Comparison of ENCODE assay signal across 13 cellular contexts in the genomic region with DNA sequence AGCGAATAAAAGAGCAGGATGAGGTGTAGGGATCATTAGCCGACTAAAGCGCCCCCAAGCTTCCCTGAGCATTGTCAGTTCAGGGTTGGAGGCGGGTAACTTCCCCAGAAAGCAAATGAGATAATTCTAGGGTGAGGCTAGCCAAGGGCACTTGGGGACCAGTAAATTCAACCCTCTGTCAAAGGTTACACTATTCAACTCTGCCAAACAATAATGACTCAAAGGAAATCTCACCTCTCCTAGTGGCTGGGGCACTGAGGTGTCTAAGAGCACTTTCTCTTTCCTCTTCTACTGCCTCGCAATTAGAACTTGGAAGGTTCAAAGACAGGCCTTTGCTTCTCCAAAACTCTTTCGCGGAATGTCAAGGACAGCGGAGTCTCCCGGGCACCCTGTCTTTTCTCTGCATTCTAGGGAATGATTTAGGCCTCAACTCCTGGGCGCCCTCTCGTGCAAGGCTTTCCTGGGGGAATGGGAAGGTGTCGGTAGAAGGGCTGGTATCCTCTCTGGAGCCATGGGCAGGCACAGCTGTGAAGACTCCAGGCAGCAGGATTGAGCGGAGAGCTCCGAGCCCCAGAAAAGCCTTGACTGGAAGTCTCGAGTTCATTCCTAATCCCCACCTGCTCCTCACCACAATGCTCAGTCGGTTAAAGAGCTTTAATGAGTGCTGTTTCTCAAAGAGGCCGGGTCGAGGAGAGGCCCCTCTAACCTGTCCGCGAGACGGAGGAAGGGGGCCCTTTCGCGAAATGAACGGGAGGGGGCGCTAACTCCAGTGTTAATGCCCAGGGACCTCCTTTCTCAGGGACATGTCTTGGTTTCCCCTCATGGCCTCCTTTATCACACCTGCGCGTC. TPM values are rescaled to one million over a fixed set of nuclear protein-coding genes. Genes with fewer than 3 reads are reported as not detected.
DNase-seq lines count a peak whose midpoint lies in the region; ATAC-seq, FAIRE-seq and TF ChIP-seq lines count a peak whose summit lies in the region.
"Had no signal": no experiment of that assay in that cellular context is flagged by ENCODE, and none has a peak within 500 bp of the region (broad histone marks: within the 10 kb centered on the region; RNA-seq: fewer than 3 reads in every experiment).

No MANE protein-coding gene starts in this region.

- TF ChIP-seq RAD21 in GM12878 (IDR thresholded peaks at IDR 0.05; ENCODE audit: insufficient read depth, low read depth, low read length) = peak; percentile 33; the same call in 1 of the 2 replicates

- no peak for DNase-seq in AG09309 (ENCODE audit: low read depth)
- no peak for DNase-seq in GM12878 (ENCODE audit: low read depth, low spot score)
- DNase-seq in amniotic stem cell (lab: John Stamatoyannopoulos, UW) = no peak
- DNase-seq in T-cell = no peak
- DNase-seq: kidney, NCI-H2171 treated with DMSO at 0.1 percent for 48 hours, trophoblast cell had no signal

- RAD21 ChIA-PET in GM12878 (lab: Charles Lee; ENCODE audit: unreplicated experiment) = interaction anchor here (1.1 to 2.2 kb wide), 4 partner anchors 234 to 693 kb away, joined by 3 to 20 read pairs (median 4); no protein-coding TSS in a partner anchor

- no TSS peak for BruUV-seq in GM12878 (replicated peaks; lab: Mats Ljungman, UMichigan)

- peaks cover 0 to 4% (median 0%) of the 10 kb centered on the region in 3 donors for H3K4me1 Mint-ChIP-seq in T-cell

- TF ChIP-seq EP300 in GM12878 (IDR thresholded peaks at IDR 0.05; ENCODE audit: borderline replicate concordance in 1 of 2, control insufficient read depth in 1 of 2, low read depth in 2 of 2, low read length in 2 of 2) = no peak

- TF ChIP-seq POLR2A in GM12878 (IDR thresholded peaks at IDR 0.05; ENCODE audit: low read depth, low read length) = no peak

- H3K4me3 Mint-ChIP-seq in T-cell = no peak overlapping the region
- H3K4me3 Mint-ChIP-seq: dendritic cell treated with granulocyte-macrophage colony-stimulating factor and Interleukin-4, amounts not matched to agents 40 ng/mL and 50 ng/mL, for 4 days had no signal

- in situ Hi-C loops in GM12878 (cut with MboI) = no loop called here

- H3K36me3 Mint-ChIP-seq in T-cell = no peaks in the 10 kb centered on the region

- no peak for FAIRE-seq in GM12878 (lab: Jason Lieb, UNC)
- FAIRE-seq: kidney had no signal

- POLR2A ChIA-PET in GM12878 (lab: Charles Lee) = no interaction called here
- POLR2A ChIA-PET in T-cell (lab: Charles Lee) = no interaction called here

- H3K36me3 ChIP-seq in GM12878 (ENCODE audit: control insufficient read depth in 2 of 2, insufficient read depth in 2 of 2, low read length in 1 of 2) = no peaks in the 10 kb centered on the region

- WGBS in GM12878 (ENCODE audit: insufficient coverage, insufficient replicate concordance, low lambda C conversion rate, missing lambda C conversion rate) = 25% methylated on average over 27 of the region's 27 CpGs

- H3K27me3 ChIP-seq in GM12878 (replicated peaks in 1 of 2; ENCODE audit: control insufficient read depth in 2 of 2, insufficient read depth in 2 of 2, low read length in 1 of 2) = peaks cover 1 to 12% of the 10 kb centered on the region in 2 experiments; a peak in 3 of 4 replicates

- intact Hi-C loops in GM12878 (cut with micrococcal nuclease; ENCODE audit: unreplicated experiment) = loop anchor here (5.0 to 10.0 kb wide), 2 partner anchors 230 to 693 kb away; no protein-coding TSS in a partner anchor

- H2AFZ ChIP-seq in GM12878 (ENCODE audit: control insufficient read depth, low read depth, low read length) = no peak overlapping the region

- H3K4me3 ChIP-seq in AG09309 (ENCODE audit: control insufficient read depth, low read depth, low read length) (no peak overlapping the region), GM12878 (no peak overlapping the region), iPS-18c (ENCODE audit: insufficient read depth, low read depth, low read length) (peak overlapping the region; percentile 21; the same call in 1 of the 2 replicates)

- ATAC-seq in GM18868 (IDR thresholded peaks at IDR 0.05; ENCODE audit: unreplicated experiment) (peak; percentile 57), GM12878 (peak; percentile 44; the same call in 1 of the 3 replicates), HG03565 (IDR thresholded peaks at IDR 0.05; ENCODE audit: unreplicated experiment) (no peak), HG03108 (IDR thresholded peaks at IDR 0.05; ENCODE audit: unreplicated experiment) (no peak), T-cell (replicated peaks in 1 of 4) (no peak)

- TF ChIP-seq CTCF in AG09309 (IDR thresholded peaks at IDR 0.05; ENCODE audit: control insufficient read depth, insufficient read depth, low read depth, low read length, missing control alignments) (peak; percentile 28), GM12878 (IDR thresholded peaks at IDR 0.05 in 2 of 3, conservative IDR thresholded peaks at IDR 0.05 in 1 of 3; ENCODE audit: control insufficient read depth in 2 of 3, extremely low read depth in 1 of 3, insufficient read depth in 1 of 3, low read depth in 3 of 3, low read length in 3 of 3) (peak in 2 of 3 experiments; percentile 14 to 18; a peak in 2 of 6 replicates)

- no peak overlapping the region for H3K9ac ChIP-seq in GM12878 (ENCODE audit: control insufficient read depth, insufficient read depth, low read length)

- H3K9me3 ChIP-seq in GM12878 (replicated peaks; ENCODE audit: control insufficient read depth, insufficient read depth, low read length) (no peaks in the 10 kb centered on the region; the same call in 2 of the 3 replicates), iPS-18c (ENCODE audit: control insufficient read depth, insufficient read depth, low read length) (no peaks in the 10 kb centered on the region)

- H3K27ac ChIP-seq in GM12878 (ENCODE audit: control insufficient read depth, insufficient read depth) = no peak overlapping the region
- H3K27ac ChIP-seq: VCaP had no signal

- peaks cover 83 to 91% of the 10 kb centered on the region in 2 donors for H3K27me3 Mint-ChIP-seq in T-cell

- CTCF ChIA-PET in GM12878 (lab: Yijun Ruan, JAX) = interaction anchor here (0.6 to 4.7 kb wide), 16 partner anchors 42 to 1566 kb away, joined by 3 to 47 read pairs (median 3); no protein-coding TSS in a partner anchor
- CTCF ChIA-PET in T-cell (lab: Charles Lee) = no interaction called here

- H3K27ac Mint-ChIP-seq in T-cell = no peak overlapping the region
- H3K27ac Mint-ChIP-seq: dendritic cell treated with granulocyte-macrophage colony-stimulating factor and Interleukin-4, amounts not matched to agents 40 ng/mL and 50 ng/mL, for 4 days had no signal

- H4K20me1 ChIP-seq in GM12878 (ENCODE audit: control insufficient read depth, insufficient read depth) = no peaks in the 10 kb centered on the region

- SMC1A ChIA-PET in GM12878 (lab: Charles Lee; ENCODE audit: uncharacterized antibody, unreplicated experiment) = interaction anchor here (0.9 to 3.6 kb wide), 3 partner anchors 234 to 693 kb away, joined by 3 to 25 read pairs (median 8); no protein-coding TSS in a partner anchor

- no peaks in the 10 kb centered on the region for H3K4me1 ChIP-seq in GM12878 (ENCODE audit: control insufficient read depth, insufficient read depth, low read length)

- no peak overlapping the region for H3K4me2 ChIP-seq in GM12878 (ENCODE audit: control insufficient read depth, insufficient read depth)

- H3K79me2 ChIP-seq in GM12878 (ENCODE audit: control insufficient read depth, insufficient read depth, low read length) = no peaks in the 10 kb centered on the region

- peaks cover 0 to 13% (median 0%) of the 10 kb centered on the region in 3 donors for H3K9me3 Mint-ChIP-seq in T-cell

TF ChIP-seq in GM12878, 131 proteins besides CTCF, POLR2A, EP300 and RAD21 (continues in another document):
- no peak for TF ChIP-seq SUZ12 (IDR thresholded peaks at IDR 0.05; ENCODE audit: unreplicated experiment)

RNA-seq across cellular contexts. Expression of gene ZIC4, which starts 21.9 kb away (rescaled TPM):
- total RNA-seq in GM12878 (2013; cell fraction: nucleolus; rRNA removed) = not detected in 2 replicates
- not detected in 2 replicates for total RNA-seq in GM12878 (2014; rRNA removed)
- total RNA-seq in GM12878 (2014; rRNA removed; fragmentation: Illumina TruSeq; extraction: Trizol) = not detected in 2 replicates
- total RNA-seq in GM12878 (2021) = not detected in 2 replicates
- polyA plus RNA-seq in GM12878 (2011; ENCODE audit: low read depth) = not detected
- not detected in 2 replicates for polyA plus RNA-seq in GM12878 (2011; rRNA removed)
- not detected in 2 replicates for polyA plus RNA-seq in GM12878 (2011; cell fraction: cytosol; rRNA removed)
- polyA plus RNA-seq in GM12878 (2011; cell fraction: nucleus; rRNA removed) = not detected in 2 replicates
- polyA plus RNA-seq in GM12878 (2012) = not detected in 2 replicates
- polyA plus RNA-seq in GM12878 (2014; fragmentation: Illumina TruSeq; extraction: Trizol) = not detected in 2 replicates
- not detected for polyA plus RNA-seq in GM12878 (2014; fragmentation: Nextera tagmentation; extraction: Ambion mirVana)
- polyA plus RNA-seq in GM12878 (2014; rRNA removed) = not detected in 2 replicates
- polyA plus RNA-seq in GM12878 (2016; fragmentation: Nextera tagmentation; extraction: Ambion mirVana) = not detected
- polyA minus RNA-seq in GM12878 (2011; rRNA and poly(A)+ RNA removed) = not detected in 2 replicates
- not detected in 2 replicates for polyA minus RNA-seq in GM12878 (2011; cell fraction: cytosol; rRNA and poly(A)+ RNA removed)
- polyA minus RNA-seq in GM12878 (2011; cell fraction: nucleus; rRNA and poly(A)+ RNA removed) = not detected in 2 replicates
- not detected for total RNA-seq in T-cell
- total RNA-seq: kidney had no signal

RNA-seq across cellular contexts. Expression of gene ZIC1, which starts 24.7 kb away (rescaled TPM):
- total RNA-seq in GM12878 (2013; cell fraction: nucleolus; rRNA removed) = not detected in 2 replicates
- total RNA-seq in GM12878 (2014; rRNA removed) (not detected in 2 replicates), GM12878 (2014; rRNA removed; fragmentation: Illumina TruSeq; extraction: Trizol) (not detected in 2 replicates), GM12878 (2021) (not detected in 2 replicates), T-cell (not detected)
- polyA plus RNA-seq in GM12878 (2011; ENCODE audit: low read depth) = not detected
- polyA plus RNA-seq in GM12878 (2011; rRNA removed) (not detected in 2 replicates), GM12878 (2014; fragmentation: Illumina TruSeq; extraction: Trizol) (not detected in 2 replicates), GM12878 (2014; fragmentation: Nextera tagmentation; extraction: Ambion mirVana) (not detected), GM12878 (2014; rRNA removed) (not detected in 2 replicates), GM12878 (2016; fragmentation: Nextera tagmentation; extraction: Ambion mirVana) (not detected)
- not detected in 2 replicates for polyA plus RNA-seq in GM12878 (2011; cell fraction: cytosol; rRNA removed)
- polyA plus RNA-seq in GM12878 (2011; cell fraction: nucleus; rRNA removed) = not detected in 2 replicates
- 0.03 TPM in 1 of 2 replicates, not detected in the other for polyA plus RNA-seq in GM12878 (2012)
- polyA minus RNA-seq in GM12878 (2011; rRNA and poly(A)+ RNA removed) = not detected in 2 replicates
- not detected in 2 replicates for polyA minus RNA-seq in GM12878 (2011; cell fraction: cytosol; rRNA and poly(A)+ RNA removed)
- polyA minus RNA-seq in GM12878 (2011; cell fraction: nucleus; rRNA and poly(A)+ RNA removed) = not detected in 2 replicates
- total RNA-seq: kidney had no signal

Comparison
In these comparisons a context has a peak if more than half of its experiments do, and no peak if none do; other contexts are left out.
1. ATAC-seq: peak in GM18868 (single experiment) and GM12878 (single experiment); none in HG03565 (single experiment), HG03108 (single experiment) and T-cell (0 of 4).